In the genomic region with DNA sequence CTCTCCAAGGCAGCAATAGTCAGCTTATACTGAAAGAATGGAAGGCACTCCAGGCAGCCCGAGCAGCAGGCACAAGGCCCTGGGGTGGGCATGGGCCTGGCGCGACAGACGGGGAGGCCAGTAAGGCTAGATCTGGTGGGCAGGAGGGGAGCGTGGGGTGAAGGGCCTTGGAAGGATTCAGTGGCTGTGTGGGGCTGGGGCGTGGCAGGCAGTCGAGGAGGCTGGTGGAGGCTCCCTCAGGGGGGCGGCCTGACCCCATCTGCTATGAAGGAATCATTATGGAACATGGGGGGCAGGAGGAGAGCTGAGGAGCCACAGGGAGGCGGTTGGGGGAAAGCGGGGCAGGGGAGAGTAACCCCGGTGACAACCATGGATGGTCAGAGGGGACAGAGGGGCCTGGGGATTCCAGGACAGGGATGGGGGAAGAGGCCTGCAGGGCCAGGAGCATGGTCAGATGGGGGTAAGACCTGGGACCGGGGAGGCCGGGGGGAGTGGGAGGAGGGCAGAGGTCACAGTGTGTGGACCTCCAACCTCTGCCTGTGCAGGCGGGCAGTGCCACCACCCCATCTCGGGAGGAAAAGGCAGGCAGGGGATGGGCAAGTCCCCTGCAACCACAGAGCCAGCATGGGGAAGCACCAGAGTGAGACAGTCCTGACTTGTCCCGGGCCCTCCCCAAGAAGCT, we compare ENCODE assay signal across 17 cellular contexts.
DNase-seq lines count a peak whose midpoint lies in the region; ATAC-seq and TF ChIP-seq lines count a peak whose summit lies in the region.
"Had no signal": no experiment of that assay in that cellular context is flagged by ENCODE, and none has a peak within 500 bp of the region (broad histone marks: within the 10 kb centered on the region; RNA-seq: fewer than 3 reads in every experiment).

No MANE protein-coding gene starts in this region.

- H4K20me1 ChIP-seq in OCI-LY3 (ENCODE audit: insufficient read depth, low read length) = no peaks in the 10 kb centered on the region

- peak overlapping the region; percentile 24; the same call in 1 of the 2 replicates for H3K4me2 ChIP-seq in OCI-LY3 (ENCODE audit: low read length)

- no peak overlapping the region for H3K4me3 Mint-ChIP-seq in CD14-positive monocyte
- H3K4me3 Mint-ChIP-seq in stimulated activated effector memory CD8-positive, alpha-beta T cell treated with anti-CD3 and anti-CD28 coated beads, Interleukin-12 subunit alpha, Interleukin-12 subunit beta, amount 100 ng/mL, for 72 hours = no peak overlapping the region
- H3K4me3 Mint-ChIP-seq: CD8-positive, alpha-beta T cell; HFFc6 had no signal

- no peaks in the 10 kb centered on the region for H3K9me3 ChIP-seq in OCI-LY3 (ENCODE audit: insufficient read depth, low read length)
- H3K9me3 ChIP-seq in lower lobe of right lung = no peaks in the 10 kb centered on the region
- H3K9me3 ChIP-seq: MG63 had no signal

- ATAC-seq in lower lobe of right lung (no peak), HG03439 (IDR thresholded peaks at IDR 0.05; ENCODE audit: unreplicated experiment) (no peak)
- no peak for ATAC-seq in stimulated activated effector memory CD8-positive, alpha-beta T cell treated with anti-CD3 and anti-CD28 coated beads, Interleukin-12 subunit alpha, Interleukin-12 subunit beta, amount 100 ng/mL, for 72 hours
- ATAC-seq: CD8-positive, alpha-beta T cell; SK-N-SH treated with all-trans-retinoic acid at 6 μM for 48 hours had no signal

- H3K36me3 ChIP-seq in OCI-LY3 (replicated peaks; ENCODE audit: low read depth, low read length) = no peaks in the 10 kb centered on the region
- peaks cover 12% of the 10 kb centered on the region for H3K36me3 ChIP-seq in lower lobe of right lung
- H3K36me3 ChIP-seq: MG63 had no signal

- H3K9me3 Mint-ChIP-seq in CD14-positive monocyte = no peaks in the 10 kb centered on the region
- H3K9me3 Mint-ChIP-seq in stimulated activated effector memory CD8-positive, alpha-beta T cell treated with anti-CD3 and anti-CD28 coated beads, Interleukin-12 subunit alpha, Interleukin-12 subunit beta, amount 100 ng/mL, for 72 hours = no peaks in the 10 kb centered on the region
- H3K9me3 Mint-ChIP-seq: CD8-positive, alpha-beta T cell; HFFc6 had no signal

- peak; percentile 27 for DNase-seq in CD14-positive monocyte (ENCODE audit: low spot score)
- peak; percentile 24 for DNase-seq in lower lobe of right lung
- no peak for DNase-seq in stimulated activated effector memory CD8-positive, alpha-beta T cell treated with anti-CD3 and anti-CD28 coated beads, Interleukin-12 subunit alpha, Interleukin-12 subunit beta, amount 100 ng/mL, for 72 hours (ENCODE audit: low spot score in 2 of 2)
- no peak for DNase-seq in MV-4-11 (lab: John Stamatoyannopoulos, UW)
- DNase-seq in foreskin melanocyte = no peak
- DNase-seq: CD8-positive, alpha-beta T cell; DND-41; HFFc6; Karpas-422; MG63; NCI-H1105; NCI-H1694; NCI-H524; SHP77 treated with DMSO at 0.1 percent for 48 hours had no signal

- H3K4me3 ChIP-seq in OCI-LY3 (ENCODE audit: low read length) = no peak overlapping the region
- H3K4me3 ChIP-seq in lower lobe of right lung = no peak overlapping the region
- H3K4me3 ChIP-seq: MG63 had no signal

- H3K27me3 ChIP-seq in OCI-LY3 (ENCODE audit: low read depth, low read length) (no peaks in the 10 kb centered on the region), lower lobe of right lung (ENCODE audit: low read depth) (no peaks in the 10 kb centered on the region)
- H3K27me3 ChIP-seq: MG63 had no signal

- H3K36me3 Mint-ChIP-seq in CD14-positive monocyte = peaks cover 20 to 24% of the 10 kb centered on the region in 2 donors
- peaks cover 43% of the 10 kb centered on the region for H3K36me3 Mint-ChIP-seq in stimulated activated effector memory CD8-positive, alpha-beta T cell treated with anti-CD3 and anti-CD28 coated beads, Interleukin-12 subunit alpha, Interleukin-12 subunit beta, amount 100 ng/mL, for 72 hours

- H3K27ac Mint-ChIP-seq in CD14-positive monocyte = no peak overlapping the region
- H3K27ac Mint-ChIP-seq in stimulated activated effector memory CD8-positive, alpha-beta T cell treated with anti-CD3 and anti-CD28 coated beads, Interleukin-12 subunit alpha, Interleukin-12 subunit beta, amount 100 ng/mL, for 72 hours = peak overlapping the region; percentile 52
- H3K27ac Mint-ChIP-seq: CD8-positive, alpha-beta T cell; HFFc6 had no signal

- no peaks in the 10 kb centered on the region for H3K4me1 Mint-ChIP-seq in CD14-positive monocyte
- H3K4me1 Mint-ChIP-seq in stimulated activated effector memory CD8-positive, alpha-beta T cell treated with anti-CD3 and anti-CD28 coated beads, Interleukin-12 subunit alpha, Interleukin-12 subunit beta, amount 100 ng/mL, for 72 hours = peaks cover 6% of the 10 kb centered on the region

- no peaks in the 10 kb centered on the region for H3K79me2 ChIP-seq in OCI-LY3 (ENCODE audit: low read length)

- H2AFZ ChIP-seq in OCI-LY3 (ENCODE audit: low read depth, low read length) = no peak overlapping the region

- TF ChIP-seq CTCF in CD14-positive monocyte (IDR thresholded peaks at IDR 0.05) = no peak
- TF ChIP-seq CTCF in OCI-LY3 (IDR thresholded peaks at IDR 0.05; ENCODE audit: low read depth, low read length) = no peak
- TF ChIP-seq CTCF in lower lobe of right lung (IDR thresholded peaks at IDR 0.05) = no peak

- H3K4me1 ChIP-seq in OCI-LY3 (ENCODE audit: low read length) (peaks cover 14% of the 10 kb centered on the region), lower lobe of right lung (no peaks in the 10 kb centered on the region)

- no peak overlapping the region for H3K9ac ChIP-seq in OCI-LY3 (ENCODE audit: low read length)

- H3K27ac ChIP-seq in OCI-LY3 (ENCODE audit: low read length) = no peak overlapping the region
- no peak overlapping the region for H3K27ac ChIP-seq in lower lobe of right lung

- intact Hi-C loops in CD14-positive monocyte (cut with micrococcal nuclease) (no loop called here), lower lobe of right lung (cut with DNase I) (no loop called here)

- H3K27me3 Mint-ChIP-seq in CD14-positive monocyte (ENCODE audit: low read depth in 3 of 3) = no peaks in the 10 kb centered on the region

Comparison
In these comparisons a context has a peak if more than half of its experiments do, and no peak if none do; other contexts are left out.
1. DNase-seq: peak in CD14-positive monocyte (single experiment) and lower lobe of right lung (single experiment); none in stimulated activated effector memory CD8-positive, alpha-beta T cell treated with anti-CD3 and anti-CD28 coated beads, Interleukin-12 subunit alpha, Interleukin-12 subunit beta, amount 100 ng/mL, for 72 hours (0 of 2), MV-4-11 (single experiment) and foreskin melanocyte (single experiment).